8 cellular contexts compared by ENCODE assay signal in genomic region chr1:213987876-213988638, GRCh38. TPM values are rescaled to one million over a fixed set of nuclear protein-coding genes. Genes with fewer than 3 reads are reported as not detected.
DNase-seq lines count a peak whose midpoint lies in the region; ATAC-seq lines count a peak whose summit lies in the region.

TSS of gene PROX1 (plus strand) at chr1:213987973. CDS start at chr1:213996536, 8,563 bp downstream.

- H3K9me3 Mint-ChIP-seq in activated CD4-positive, alpha-beta memory T cell treated with anti-CD3 and anti-CD28 coated beads, Interleukin-2, amount 10 ng/mL, durations not matched to agents 7 days and 5 days, result no peaks in the 10 kb centered on the region

- H4K91ac ChIP-seq in mesenchymal stem cell (ENCODE audit: low read length), result no peak within 1 kb of the TSS

- no peaks in the 10 kb centered on the region for H3K36me3 ChIP-seq in mesenchymal stem cell (ENCODE audit: control insufficient read depth in 1 of 2, insufficient read depth in 2 of 2, low read depth in 1 of 2, low read length in 2 of 2)

- H2BK5ac ChIP-seq in mesenchymal stem cell (ENCODE audit: low read depth, low read length, poor library complexity, severe bottlenecking), result no peak within 1 kb of the TSS

- DNase-seq in AG08396 (ENCODE audit: low spot score) (peak; percentile 95), NCI-H2227 treated with DMSO at 0.1 percent for 48 hours (lab: John Stamatoyannopoulos, UW) (peak; percentile 92), epithelial cell of prostate (ENCODE audit: low read depth, low spot score) (no peak), mesenchymal stem cell (peak; percentile 89)
- DNase-seq in activated CD4-positive, alpha-beta memory T cell treated with anti-CD3 and anti-CD28 coated beads, Interleukin-2, amount 10 ng/mL, durations not matched to agents 7 days and 5 days, result peak; percentile 49
- peak; percentile 52 for DNase-seq in stimulated activated naive CD8-positive, alpha-beta T cell treated with anti-CD3 and anti-CD28 coated beads, Interleukin-15, Interleukin-2, amounts not matched to agents 100 U/mL and 50 U/mL, for 24 hours

- peak within 1 kb of the TSS; percentile 92 for H3K4me2 ChIP-seq in mesenchymal stem cell (ENCODE audit: low read length, poor library complexity, severe bottlenecking)

- H3K4me1 ChIP-seq in mesenchymal stem cell (ENCODE audit: control insufficient read depth, insufficient read depth, low read depth, low read length), result peaks cover 20% of the 10 kb centered on the region

- peaks cover 23% of the 10 kb centered on the region for H3K4me1 Mint-ChIP-seq in activated CD4-positive, alpha-beta memory T cell treated with anti-CD3 and anti-CD28 coated beads, Interleukin-2, amount 10 ng/mL, durations not matched to agents 7 days and 5 days

- POLR2A ChIA-PET in activated CD4-positive, alpha-beta memory T cell treated with anti-CD3 and anti-CD28 coated beads, Interleukin-2, amount 10 ng/mL, durations not matched to agents 7 days and 5 days (lab: Charles Lee), result no interaction called here

- ATAC-seq in GM18873 (IDR thresholded peaks at IDR 0.05; ENCODE audit: low FRiP score, unreplicated experiment) (peak; percentile 92), HG03135 (IDR thresholded peaks at IDR 0.05; ENCODE audit: unreplicated experiment) (peak; percentile 59)
- peak; percentile 65 for ATAC-seq in stimulated activated naive CD8-positive, alpha-beta T cell treated with anti-CD3 and anti-CD28 coated beads, Interleukin-15, Interleukin-2, amounts not matched to agents 100 U/mL and 50 U/mL, for 24 hours

- peak within 1 kb of the TSS; percentile 9 for H3K27ac Mint-ChIP-seq in activated CD4-positive, alpha-beta memory T cell treated with anti-CD3 and anti-CD28 coated beads, Interleukin-2, amount 10 ng/mL, durations not matched to agents 7 days and 5 days

- H3K14ac ChIP-seq in mesenchymal stem cell (ENCODE audit: low read length in 2 of 2), result no peak within 1 kb of the TSS

- H3K4ac ChIP-seq in mesenchymal stem cell (ENCODE audit: low read depth in 1 of 2, low read length in 2 of 2), result no peak within 1 kb of the TSS

- H3K9ac ChIP-seq in mesenchymal stem cell (ENCODE audit: low read length), result peak within 1 kb of the TSS; percentile 85

- H3K4me3 ChIP-seq in mesenchymal stem cell (ENCODE audit: insufficient read depth in 1 of 2, low read depth in 1 of 2, low read length in 2 of 2), result peak within 1 kb of the TSS; percentile 51 to 85

- WGBS in mesenchymal stem cell, result under 1% methylated on average over 17 of the region's 34 CpGs

- H4K8ac ChIP-seq in mesenchymal stem cell (ENCODE audit: low read length), result no peak within 1 kb of the TSS

- H2BK120ac ChIP-seq in mesenchymal stem cell (ENCODE audit: low read depth, low read length), result no peak within 1 kb of the TSS

- peaks cover 66 to 67% of the 10 kb centered on the region in 2 experiments for H3K27me3 ChIP-seq in mesenchymal stem cell (ENCODE audit: control insufficient read depth in 1 of 2, insufficient read depth in 1 of 2, low read length in 2 of 2)

- H3K27ac ChIP-seq in epithelial cell of prostate (peak within 1 kb of the TSS; percentile 86), mesenchymal stem cell (ENCODE audit: low read length, poor library complexity, severe bottlenecking) (peak within 1 kb of the TSS; percentile 25)

- no peaks in the 10 kb centered on the region for H3K36me3 Mint-ChIP-seq in activated CD4-positive, alpha-beta memory T cell treated with anti-CD3 and anti-CD28 coated beads, Interleukin-2, amount 10 ng/mL, durations not matched to agents 7 days and 5 days (ENCODE audit: low read depth)

- H3K27me3 Mint-ChIP-seq in activated CD4-positive, alpha-beta memory T cell treated with anti-CD3 and anti-CD28 coated beads, Interleukin-2, amount 10 ng/mL, durations not matched to agents 7 days and 5 days, result peaks cover 87% of the 10 kb centered on the region

- no peak within 1 kb of the TSS for H2AK5ac ChIP-seq in mesenchymal stem cell (ENCODE audit: low read length, severe bottlenecking)

- H3K9me3 ChIP-seq in mesenchymal stem cell (ENCODE audit: control insufficient read depth, low read length), result peaks cover 3% of the 10 kb centered on the region

- no peak within 1 kb of the TSS for H2BK15ac ChIP-seq in mesenchymal stem cell (ENCODE audit: low read depth, poor library complexity, severe bottlenecking)

- CTCF ChIA-PET in activated CD4-positive, alpha-beta memory T cell treated with anti-CD3 and anti-CD28 coated beads, Interleukin-2, amount 10 ng/mL, durations not matched to agents 7 days and 5 days (lab: Charles Lee), result no interaction called here

- H3K79me1 ChIP-seq in mesenchymal stem cell (replicated peaks; ENCODE audit: low read length, poor library complexity, severe bottlenecking), result no peaks in the 10 kb centered on the region

- H3K4me3 Mint-ChIP-seq in activated CD4-positive, alpha-beta memory T cell treated with anti-CD3 and anti-CD28 coated beads, Interleukin-2, amount 10 ng/mL, durations not matched to agents 7 days and 5 days, result peak within 1 kb of the TSS; percentile 73

- no peak within 1 kb of the TSS for H3K18ac ChIP-seq in mesenchymal stem cell (ENCODE audit: low read depth in 1 of 2, low read length in 2 of 2)

- no peak within 1 kb of the TSS for H3K23ac ChIP-seq in mesenchymal stem cell (ENCODE audit: low read length in 2 of 2)

- H2AFZ ChIP-seq in mesenchymal stem cell (ENCODE audit: low read depth, low read length), result peak within 1 kb of the TSS; percentile 66

- no peak within 1 kb of the TSS for H2BK12ac ChIP-seq in mesenchymal stem cell (ENCODE audit: low read length in 2 of 2)

RNA-seq across cellular contexts. Expression of gene PROX1, which starts in this region (rescaled TPM):
- total RNA-seq in activated CD4-positive, alpha-beta memory T cell treated with anti-CD3 and anti-CD28 coated beads, Interleukin-2, amount 10 ng/mL, durations not matched to agents 7 days and 5 days, result under 1 TPM in 1 of 2 experiments, not detected in 1; 0.08 TPM
- 0.10 TPM for polyA plus RNA-seq in mesenchymal stem cell (2013, experiment 1 of 2)
- polyA plus RNA-seq in mesenchymal stem cell (2013, experiment 2 of 2), result 0.11 TPM

Comparison
In these comparisons a context has a peak if more than half of its experiments do, and no peak if none do; other contexts are left out.
1. Peak in DNase-seq in activated CD4-positive, alpha-beta memory T cell treated with anti-CD3 and anti-CD28 coated beads, Interleukin-2, amount 10 ng/mL, durations not matched to agents 7 days and 5 days; RNA of the gene not detected or under 1 TPM.